ENCODE assay signal across 13 cellular contexts in the genomic region with DNA sequence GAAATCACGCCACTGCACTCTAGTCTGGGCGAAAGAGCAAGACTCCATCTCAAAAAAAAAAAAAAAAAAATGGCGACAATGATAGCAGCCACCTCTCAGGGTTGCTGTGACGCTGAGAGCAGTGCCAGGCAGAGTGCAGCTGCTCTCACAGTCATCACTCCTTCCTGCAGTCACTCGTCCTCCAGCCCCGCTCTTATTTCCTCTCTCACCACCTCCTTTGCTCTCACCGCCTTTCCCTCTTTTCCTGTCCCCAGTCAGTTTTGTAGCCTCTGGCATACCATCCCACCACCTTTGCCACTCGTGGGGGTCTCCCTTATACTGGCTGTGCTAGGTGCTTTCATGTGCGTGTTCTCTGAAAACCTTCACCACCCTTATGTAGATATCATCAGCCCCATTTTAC. TPM values are rescaled to one million over a fixed set of nuclear protein-coding genes. Genes with fewer than 3 reads are reported as not detected.
DNase-seq lines count a peak whose midpoint lies in the region; ATAC-seq and TF ChIP-seq lines count a peak whose summit lies in the region.
"Had no signal": no experiment of that assay in that cellular context is flagged by ENCODE, and none has a peak within 500 bp of the region (broad histone marks: within the 10 kb centered on the region; RNA-seq: fewer than 3 reads in every experiment).

No MANE protein-coding gene starts in this region.

- peaks cover 4 to 6% of the 10 kb centered on the region in 2 donors for H3K36me3 Mint-ChIP-seq in activated T-cell treated with anti-CD3 and anti-CD28 coated beads, Interleukin-2, amount 50 U/mL, for 72 hours (ENCODE audit: insufficient read depth in 2 of 2)
- H3K36me3 Mint-ChIP-seq in effector memory CD8-positive, alpha-beta T cell (ENCODE audit: insufficient read depth): peaks cover 25% of the 10 kb centered on the region

- WGBS in esophagus squamous epithelium, 2 donors: 77% methylated on average over 9 of the region's 9 CpGs

- no peak for TF ChIP-seq CTCF in esophagus squamous epithelium (IDR thresholded peaks at IDR 0.05)

- no peaks in the 10 kb centered on the region for H3K9me3 ChIP-seq in KOPT-K1 (ENCODE audit: insufficient read depth, low read length, poor library complexity, severe bottlenecking)
- no peaks in the 10 kb centered on the region for H3K9me3 ChIP-seq in esophagus squamous epithelium
- H3K9me3 ChIP-seq: colonic mucosa, thoracic aorta had no signal

- ATAC-seq in activated T-cell treated with anti-CD3 and anti-CD28 coated beads, Interleukin-2, amount 50 U/mL, for 72 hours (replicated peaks in 1 of 2): no peak
- peak; percentile 25 for ATAC-seq in effector memory CD8-positive, alpha-beta T cell (replicated peaks)
- no peak for ATAC-seq in HG02840 (IDR thresholded peaks at IDR 0.05; ENCODE audit: low FRiP score, unreplicated experiment)

- no peak for TF ChIP-seq POLR2A in esophagus squamous epithelium (IDR thresholded peaks at IDR 0.05)

- no peak overlapping the region for H3K4me3 ChIP-seq in esophagus squamous epithelium
- H3K4me3 ChIP-seq: colonic mucosa, thoracic aorta had no signal

- H3K27ac ChIP-seq in KOPT-K1 (ENCODE audit: low read depth, low read length, poor library complexity, severe bottlenecking) (peak overlapping the region; percentile 79), esophagus squamous epithelium (no peak overlapping the region)
- H3K27ac ChIP-seq: colonic mucosa, thoracic aorta had no signal

- H3K27me3 Mint-ChIP-seq in activated T-cell treated with anti-CD3 and anti-CD28 coated beads, Interleukin-2, amount 50 U/mL, for 72 hours (ENCODE audit: low read depth): no peaks in the 10 kb centered on the region
- no peaks in the 10 kb centered on the region for H3K27me3 Mint-ChIP-seq in effector memory CD8-positive, alpha-beta T cell

- H3K36me3 ChIP-seq in KOPT-K1 (ENCODE audit: insufficient read depth, low read length): peaks cover 61% of the 10 kb centered on the region
- H3K36me3 ChIP-seq in esophagus squamous epithelium: peaks cover 0 to 63% (median 4%) of the 10 kb centered on the region in 3 donors
- H3K36me3 ChIP-seq: colonic mucosa had no signal

- peaks cover 15 to 46% (median 29%) of the 10 kb centered on the region in 3 donors for H3K4me1 ChIP-seq in esophagus squamous epithelium
- H3K4me1 ChIP-seq: colonic mucosa had no signal

- H3K4me3 Mint-ChIP-seq in activated T-cell treated with anti-CD3 and anti-CD28 coated beads, Interleukin-2, amount 50 U/mL, for 72 hours: no peak overlapping the region
- peak overlapping the region in 1 of 2 donors; percentile 26 for H3K4me3 Mint-ChIP-seq in effector memory CD8-positive, alpha-beta T cell

- H3K27me3 ChIP-seq in esophagus squamous epithelium: no peaks in the 10 kb centered on the region
- H3K27me3 ChIP-seq: colonic mucosa had no signal

- no peak for DNase-seq in activated T-cell treated with anti-CD3 and anti-CD28 coated beads, Interleukin-2, amount 50 U/mL, for 72 hours
- DNase-seq in activated T-cell treated with anti-CD3 and anti-CD28 coated beads, Interleukin-2, amount 50 U/mL, for 1 hour: no peak
- no peak for DNase-seq in effector memory CD8-positive, alpha-beta T cell
- DNase-seq in posterior vena cava (ENCODE audit: low spot score) (peak; percentile 23), globus pallidus (ENCODE audit: low spot score) (no peak), esophagus squamous epithelium (lab: John Stamatoyannopoulos, UW) (no peak)
- DNase-seq: colonic mucosa, HCEC 1CT, NCI-H187 treated with DMSO at 0.1 percent for 48 hours, NCI-H774 had no signal

- intact Hi-C loops in posterior vena cava (cut with DNase I): no loop called here
- intact Hi-C loops in esophagus squamous epithelium (cut with DNase I): no loop called here

- peaks cover 29% of the 10 kb centered on the region for H3K4me1 Mint-ChIP-seq in activated T-cell treated with anti-CD3 and anti-CD28 coated beads, Interleukin-2, amount 50 U/mL, for 72 hours (ENCODE audit: low read depth)
- peaks cover 26 to 36% of the 10 kb centered on the region in 2 donors for H3K4me1 Mint-ChIP-seq in effector memory CD8-positive, alpha-beta T cell (ENCODE audit: low read depth in 2 of 2)

- H3K27ac Mint-ChIP-seq in activated T-cell treated with anti-CD3 and anti-CD28 coated beads, Interleukin-2, amount 50 U/mL, for 72 hours: peak overlapping the region; percentile 90
- peak overlapping the region; percentile 88 to 92 for H3K27ac Mint-ChIP-seq in effector memory CD8-positive, alpha-beta T cell

- H3K9me3 Mint-ChIP-seq in activated T-cell treated with anti-CD3 and anti-CD28 coated beads, Interleukin-2, amount 50 U/mL, for 72 hours: no peaks in the 10 kb centered on the region
- H3K9me3 Mint-ChIP-seq in effector memory CD8-positive, alpha-beta T cell: no peaks in the 10 kb centered on the region

RNA-seq across cellular contexts. Expression of a gene that starts 19.4 kb away (rescaled TPM):
- 10 to 100 TPM; 10.9 to 12.1 TPM for total RNA-seq in activated T-cell treated with anti-CD3 and anti-CD28 coated beads, Interleukin-2, amount 50 U/mL, for 72 hours
- total RNA-seq in posterior vena cava (10 to 100 TPM; 36.8 to 44.6 TPM), esophagus squamous epithelium (100 to 1,000 TPM in 1 of 4 donors, 10 to 100 TPM in 3; 31.0 to 110 (median 51.2) TPM)

RNA-seq across cellular contexts. Expression of a gene that starts 32.2 kb away (rescaled TPM):
- 10 to 100 TPM; 33.9 to 37.7 TPM for total RNA-seq in activated T-cell treated with anti-CD3 and anti-CD28 coated beads, Interleukin-2, amount 50 U/mL, for 72 hours
- total RNA-seq in posterior vena cava (10 to 100 TPM; 11.3 to 14.3 TPM), esophagus squamous epithelium (10 to 100 TPM; 12.0 to 25.7 (median 14.9) TPM)

RNA-seq across cellular contexts. Expression of a gene that starts 53.2 kb away (rescaled TPM):
- total RNA-seq in activated T-cell treated with anti-CD3 and anti-CD28 coated beads, Interleukin-2, amount 50 U/mL, for 72 hours: 10 to 100 TPM; 14.0 to 15.2 TPM
- total RNA-seq in posterior vena cava (10 to 100 TPM in 1 of 2 donors, 1 to 10 TPM in 1; 7.7 to 12.5 TPM), esophagus squamous epithelium (1 to 10 TPM; 3.9 to 8.8 (median 7.3) TPM)
